In genomic region chr13:36026556-36026955, GRCh38 we compare ENCODE assay signal across 15 cellular contexts.
"Had no signal": no experiment of that assay in that cellular context is flagged by ENCODE, and none has a peak within 500 bp of the region (broad histone marks: within the 10 kb centered on the region; RNA-seq: fewer than 3 reads in every experiment).

No MANE protein-coding gene starts in this region.

- H3K36me3 ChIP-seq: ascending aorta, heart right ventricle, left lung, spleen, transverse colon had no signal

- H3K27ac ChIP-seq: ascending aorta, heart right ventricle, left lung, spleen, transverse colon had no signal

- H3K9me3 ChIP-seq: ascending aorta had no signal

- H3K4me1 ChIP-seq: ascending aorta, left lung, spleen, transverse colon had no signal

- H3K27me3 ChIP-seq: ascending aorta, heart right ventricle, left lung, spleen, transverse colon had no signal

- H3K4me3 ChIP-seq: ascending aorta, heart right ventricle, left lung, spleen, transverse colon had no signal

- DNase-seq: activated CD4-positive, alpha-beta T cell treated with anti-CD3 and anti-CD28 coated beads, Interleukin-2, amount 50 U/mL, for 4 hours; activated effector memory CD4-positive, alpha-beta T cell treated with anti-CD3 and anti-CD28 coated beads, Interleukin-2, amount 50 U/mL, for 16 hours; activated naive CD4-positive, alpha-beta T cell treated with anti-CD3 and anti-CD28 coated beads, Interleukin-2, amount 50 U/mL, for 16 hours; activated T-cell treated with anti-CD3 and anti-CD28 coated beads, Interleukin-2, amount 50 U/mL, for 72 hours; cerebellar nuclear complex; effector CD8-positive, alpha-beta T cell; heart right ventricle; left lung; nephron progenitor cell; occipital lobe; posterior cingulate gyrus; spleen; stimulated activated naive CD4-positive, alpha-beta T cell treated with Interleukin-2 at 50 U/mL for 16 hours; transverse colon had no signal
